Comparison of ENCODE assay signal across 8 cellular contexts in the genomic region with DNA sequence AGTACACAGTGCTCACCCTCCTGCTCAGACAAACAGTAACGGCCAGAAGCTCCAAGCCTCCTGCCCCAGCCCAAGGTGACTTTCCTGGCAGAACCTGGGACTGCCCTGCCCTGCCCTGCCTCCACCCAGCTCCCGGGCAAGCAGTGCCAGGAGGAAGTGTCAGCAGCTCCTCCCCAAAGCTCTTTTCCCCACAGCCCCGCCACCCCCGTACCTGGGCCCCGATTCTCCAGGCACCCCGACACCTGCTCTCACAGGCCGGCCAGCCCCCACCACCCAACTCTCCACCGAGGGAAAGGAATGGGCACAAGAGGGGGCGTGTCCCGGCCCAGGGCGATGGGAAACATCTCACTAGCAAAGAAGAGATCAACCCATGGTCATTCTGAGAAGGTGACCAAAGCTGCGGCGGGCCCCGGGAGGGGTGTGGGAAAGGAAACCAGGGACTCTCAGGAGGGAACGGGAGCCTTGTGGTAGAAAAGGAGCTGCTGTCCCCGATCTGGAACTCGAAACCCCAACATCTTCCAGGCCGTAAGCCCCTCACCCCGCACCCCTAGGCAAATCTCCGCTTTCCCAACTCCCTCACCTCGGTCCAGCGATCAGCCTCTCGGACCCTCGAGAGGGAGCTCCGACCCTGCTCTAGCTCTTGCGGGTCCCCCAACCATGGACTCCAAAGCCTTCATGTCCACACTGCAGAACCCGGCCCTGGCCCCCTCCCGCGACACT. TPM values are rescaled to one million over a fixed set of nuclear protein-coding genes. Genes with fewer than 3 reads are reported as not detected.
DNase-seq lines count a peak whose midpoint lies in the region; ATAC-seq and TF ChIP-seq lines count a peak whose summit lies in the region.

No MANE protein-coding gene starts in this region.

- peaks cover 58% of the 10 kb centered on the region for H3K27me3 Mint-ChIP-seq in activated B cell treated with CpG ODN at 0.5 μM for 24 hours

- no peaks in the 10 kb centered on the region for H3K36me3 Mint-ChIP-seq in activated B cell treated with CpG ODN at 0.5 μM for 24 hours (ENCODE audit: low read depth)

- CTCF ChIA-PET in activated B cell treated with CpG ODN at 0.5 μM for 24 hours (lab: Charles Lee), result interaction anchor here (1.3 kb wide), 1 partner anchor 135 kb away, joined by 4 read pairs; no protein-coding TSS in a partner anchor

- peaks cover 14% of the 10 kb centered on the region for H3K4me1 Mint-ChIP-seq in activated B cell treated with CpG ODN at 0.5 μM for 24 hours

- H3K9me3 Mint-ChIP-seq in activated B cell treated with CpG ODN at 0.5 μM for 24 hours, result no peaks in the 10 kb centered on the region

- POLR2A ChIA-PET in activated B cell treated with CpG ODN at 0.5 μM for 24 hours (lab: Charles Lee), result no interaction called here

- H3K4me1 ChIP-seq in right cardiac atrium (ENCODE audit: control insufficient read depth, insufficient read depth, low read length), result peaks cover 54% of the 10 kb centered on the region

- no peaks in the 10 kb centered on the region for H3K27me3 ChIP-seq in right cardiac atrium (ENCODE audit: control insufficient read depth, insufficient read depth)

- no peaks in the 10 kb centered on the region for H3K9me3 ChIP-seq in right cardiac atrium (ENCODE audit: control insufficient read depth, low read length)

- no peak for DNase-seq in activated B cell treated with CpG ODN at 0.5 μM for 24 hours
- DNase-seq in right cardiac atrium, result peak; percentile 30 to 71 (median 65)
- DNase-seq in Ammon's horn (ENCODE audit: low spot score), result no peak
- no peak for DNase-seq in GDM1 (lab: John Stamatoyannopoulos, UW)
- DNase-seq in effector CD4-positive, alpha-beta T cell, result no peak

- 5% methylated on average over 29 of the region's 29 CpGs for WGBS in right cardiac atrium

- intact Hi-C loops in activated B cell treated with CpG ODN at 0.5 μM for 24 hours (cut with micrococcal nuclease) (no loop called here), right cardiac atrium (cut with DNase I) (loop anchor here in 2 of 4 donors (10.0 kb wide), 1 partner anchor 55 kb away; no protein-coding TSS in a partner anchor)

- no peak for TF ChIP-seq CTCF in activated B cell treated with CpG ODN at 0.5 μM for 24 hours (IDR thresholded peaks at IDR 0.05)

- H3K27ac ChIP-seq in right cardiac atrium (ENCODE audit: low read length), result peak overlapping the region; percentile 83
- peak overlapping the region in 20 of 21 experiments; percentile 65 to 96 (median 89) for H3K27ac ChIP-seq in skin epidermis

- peak overlapping the region; percentile 84 for H3K4me3 ChIP-seq in right cardiac atrium (ENCODE audit: low read length)
- peak overlapping the region; percentile 59 to 79 (median 72) for H3K4me3 ChIP-seq in skin epidermis

- H3K4me3 Mint-ChIP-seq in activated B cell treated with CpG ODN at 0.5 μM for 24 hours, result peak overlapping the region; percentile 39

- no peak overlapping the region for H3K27ac Mint-ChIP-seq in activated B cell treated with CpG ODN at 0.5 μM for 24 hours

- ATAC-seq in GM18861 (IDR thresholded peaks at IDR 0.05; ENCODE audit: unreplicated experiment) (peak; percentile 13), activated B cell treated with CpG ODN at 0.5 μM for 24 hours (ENCODE audit: low read depth) (no peak), right cardiac atrium (peak in 1 of 2 donors; percentile 3), HG03457 (IDR thresholded peaks at IDR 0.05; ENCODE audit: unreplicated experiment) (no peak)

RNA-seq across cellular contexts. Expression of gene BCAR1, which starts 1.2 kb away (rescaled TPM):
- not detected in 2 replicates for total RNA-seq in activated B cell treated with CpG ODN at 0.5 μM for 24 hours
- 10 to 100 TPM; 58.1 to 68.8 (median 68.0) TPM for total RNA-seq in right cardiac atrium
- polyA plus RNA-seq in right cardiac atrium, result 53.1 TPM

RNA-seq across cellular contexts. Expression of gene CTRB1, which starts 31.5 kb away (rescaled TPM):
- not detected in 2 replicates for total RNA-seq in activated B cell treated with CpG ODN at 0.5 μM for 24 hours
- total RNA-seq in right cardiac atrium, result under 1 TPM in 1 of 4 donors, not detected in 3; 0.62 TPM
- 0.27 TPM for polyA plus RNA-seq in right cardiac atrium

RNA-seq across cellular contexts. Expression of gene CTRB2, which starts 43.3 kb away (rescaled TPM):
- total RNA-seq in activated B cell treated with CpG ODN at 0.5 μM for 24 hours, result not detected in 2 replicates
- 1 to 10 TPM in 1 of 4 donors, not detected in 3; 2.9 TPM for total RNA-seq in right cardiac atrium
- 0.14 TPM for polyA plus RNA-seq in right cardiac atrium

Comparison
In these comparisons a context has a peak if more than half of its experiments do, and no peak if none do; other contexts are left out.
1. DNase-seq: peak in right cardiac atrium (3 of 3); none in activated B cell treated with CpG ODN at 0.5 μM for 24 hours (single experiment), Ammon's horn (single experiment), GDM1 (single experiment) and effector CD4-positive, alpha-beta T cell (single experiment).
2. RNA of gene BCAR1, which starts 1.2 kb away (total RNA-seq): 58.1 to 68.8 TPM in right cardiac atrium; not detected in activated B cell treated with CpG ODN at 0.5 μM for 24 hours; every median in the first group is over 10 times any median in the second.